ENCODE assay signal across 22 cellular contexts in the genomic region with DNA sequence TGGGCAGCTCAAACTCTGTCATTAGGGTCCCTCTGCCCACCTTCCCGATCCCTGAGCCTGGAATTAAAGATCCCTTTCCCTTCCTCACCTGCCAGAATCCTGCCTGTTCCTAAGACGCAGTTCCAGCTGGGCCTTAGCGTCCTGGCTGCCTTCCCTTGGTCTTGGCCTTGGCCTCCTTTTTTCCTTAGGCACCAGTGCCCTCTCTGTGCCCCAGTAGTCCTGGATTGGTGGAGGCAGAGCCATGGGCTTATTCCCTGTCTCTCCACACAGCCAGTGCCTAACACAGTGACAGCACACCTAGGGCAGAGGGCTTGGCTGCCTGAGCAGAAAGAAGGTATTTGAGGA. TPM values are rescaled to one million over a fixed set of nuclear protein-coding genes. Genes with fewer than 3 reads are reported as not detected.
"Had no signal": no experiment of that assay in that cellular context is flagged by ENCODE, and none has a peak within 500 bp of the region (broad histone marks: within the 10 kb centered on the region; RNA-seq: fewer than 3 reads in every experiment).

No MANE protein-coding gene starts in this region.

- H3K36me3 ChIP-seq: adrenal gland, esophagus muscularis mucosa, left lung, neutrophil, sigmoid colon, spleen, tibial nerve, vagina, WERI-Rb-1 had no signal

- H3K4me3 ChIP-seq: adrenal gland, esophagus muscularis mucosa, left lung, sigmoid colon, spleen, tibial nerve, vagina had no signal

- H3K27ac Mint-ChIP-seq: activated naive CD4-positive, alpha-beta T cell treated with anti-CD3 and anti-CD28 coated beads, Interleukin-2, amount 50 U/mL, for 72 hours; activated T-cell treated with anti-CD3 and anti-CD28 coated beads, Interleukin-2, amount 50 U/mL, for 72 hours; mesothelial cell of epicardium had no signal

- H3K4me3 Mint-ChIP-seq: activated T-cell treated with anti-CD3 and anti-CD28 coated beads, Interleukin-2, amount 50 U/mL, for 72 hours; mesothelial cell of epicardium had no signal

- H3K9me3 ChIP-seq: adrenal gland, esophagus muscularis mucosa, left lung, neutrophil, sigmoid colon, spleen, tibial nerve, vagina had no signal

- H3K27ac ChIP-seq: adrenal gland, esophagus muscularis mucosa, left lung, neutrophil, parathyroid adenoma, sigmoid colon, spleen, tibial nerve, vagina, WERI-Rb-1 had no signal

- DNase-seq: activated CD4-positive, alpha-beta T cell treated with anti-CD3 and anti-CD28 coated beads, Interleukin-2, amount 50 U/mL, for 4 hours; activated effector memory CD4-positive, alpha-beta T cell treated with anti-CD3 and anti-CD28 coated beads, Interleukin-2, amount 50 U/mL, for 16 hours; activated T-cell treated with anti-CD3 and anti-CD28 coated beads, Interleukin-2, amount 50 U/mL, for 72 hours; adrenal gland; dermis blood vessel endothelial cell; effector memory CD4-positive, alpha-beta T cell; left lung; sigmoid colon; spleen; stimulated activated naive CD8-positive, alpha-beta T cell treated with anti-CD3 and anti-CD28 coated beads, Interleukin-15, Interleukin-2, amounts not matched to agents 100 U/mL and 50 U/mL, for 24 hours; WERI-Rb-1 had no signal

- ATAC-seq: activated naive CD4-positive, alpha-beta T cell treated with anti-CD3 and anti-CD28 coated beads, Interleukin-2, amount 50 U/mL, for 72 hours; activated T-cell treated with anti-CD3 and anti-CD28 coated beads, Interleukin-2, amount 50 U/mL, for 72 hours; left lung; stimulated activated naive CD8-positive, alpha-beta T cell treated with anti-CD3 and anti-CD28 coated beads, Interleukin-15, Interleukin-2, amounts not matched to agents 100 U/mL and 50 U/mL, for 24 hours had no signal

- H3K36me3 Mint-ChIP-seq: mesothelial cell of epicardium had no signal

- H3K9me3 Mint-ChIP-seq: activated naive CD4-positive, alpha-beta T cell treated with anti-CD3 and anti-CD28 coated beads, Interleukin-2, amount 50 U/mL, for 72 hours; activated T-cell treated with anti-CD3 and anti-CD28 coated beads, Interleukin-2, amount 50 U/mL, for 72 hours; mesothelial cell of epicardium had no signal

RNA-seq across cellular contexts. Expression of gene TMEM132E, which starts 3.5 kb away (rescaled TPM):
- total RNA-seq: activated naive CD4-positive, alpha-beta T cell treated with anti-CD3 and anti-CD28 coated beads, Interleukin-2, amount 50 U/mL, for 72 hours; activated T-cell treated with anti-CD3 and anti-CD28 coated beads, Interleukin-2, amount 50 U/mL, for 72 hours; dermis blood vessel endothelial cell; endothelial cell of umbilical vein; lung microvascular endothelial cell; renal cortical epithelial cell; sigmoid colon; T-helper 2 cell treated with Interferon-gamma antibody and Interleukin-4, amounts not matched to agents 100 ng/mL and 5 ng/mL, for 36 hours; vagina had no signal
- polyA plus RNA-seq: endothelial cell of umbilical vein had no signal
